In genomic region chr1:26233903-26234643, GRCh38 we compare ENCODE assay signal across 8 cellular contexts. TPM values are rescaled to one million over a fixed set of nuclear protein-coding genes. Genes with fewer than 3 reads are reported as not detected.
A peak's percentile ranks its signal among the peaks of the same experiment; 100 is the strongest.
DNase-seq lines count a peak whose midpoint lies in the region; ATAC-seq and TF ChIP-seq lines count a peak whose summit lies in the region.

A gene with protein sequence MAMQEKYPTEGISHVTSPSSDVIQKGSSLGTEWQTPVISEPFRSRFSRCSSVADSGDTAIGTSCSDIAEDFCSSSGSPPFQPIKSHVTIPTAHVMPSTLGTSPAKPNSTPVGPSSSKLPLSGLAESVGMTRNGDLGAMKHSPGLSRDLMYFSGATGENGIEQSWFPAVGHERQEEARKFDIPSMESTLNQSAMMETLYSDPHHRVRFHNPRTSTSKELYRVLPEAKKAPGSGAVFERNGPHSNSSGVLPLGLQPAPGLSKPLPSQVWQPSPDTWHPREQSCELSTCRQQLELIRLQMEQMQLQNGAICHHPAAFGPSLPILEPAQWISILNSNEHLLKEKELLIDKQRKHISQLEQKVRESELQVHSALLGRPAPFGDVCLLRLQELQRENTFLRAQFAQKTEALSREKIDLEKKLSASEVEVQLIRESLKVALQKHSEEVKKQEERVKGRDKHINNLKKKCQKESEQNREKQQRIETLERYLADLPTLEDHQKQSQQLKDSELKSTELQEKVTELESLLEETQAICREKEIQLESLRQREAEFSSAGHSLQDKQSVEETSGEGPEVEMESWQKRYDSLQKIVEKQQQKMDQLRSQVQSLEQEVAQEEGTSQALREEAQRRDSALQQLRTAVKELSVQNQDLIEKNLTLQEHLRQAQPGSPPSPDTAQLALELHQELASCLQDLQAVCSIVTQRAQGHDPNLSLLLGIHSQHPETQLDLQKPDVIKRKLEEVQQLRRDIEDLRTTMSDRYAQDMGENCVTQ (plus strand): TSS chr1:26234200. CDS start chr1:26239784, 5,584 bp downstream.

- no peaks in the 10 kb centered on the region for H3K27me3 ChIP-seq in heart left ventricle
- no peaks in the 10 kb centered on the region for H3K27me3 ChIP-seq in upper lobe of left lung

- peak within 1 kb of the TSS; percentile 5 to 96 (median 93) for H3K27ac ChIP-seq in heart left ventricle
- H3K27ac ChIP-seq in upper lobe of left lung: peak within 1 kb of the TSS; percentile 79 to 95 (median 90)

- peak; percentile 97 for TF ChIP-seq CTCF in GM13977 (IDR thresholded peaks at IDR 0.05; ENCODE audit: extremely low read depth, insufficient read depth, missing control alignments)
- peak; percentile 72 to 95 (median 86) for TF ChIP-seq CTCF in heart left ventricle (IDR thresholded peaks at IDR 0.05)
- TF ChIP-seq CTCF in upper lobe of left lung (IDR thresholded peaks at IDR 0.05): peak; percentile 70 to 96 (median 87)

- in situ Hi-C loops in GM13977 (cut with MboI; ENCODE audit: low pct_unique_long_range_greater_than_20kb, low sequenced_read_pairs, unreplicated experiment): no loop called here

- peak; percentile 99 for DNase-seq in GM13977 (ENCODE audit: low spot score)
- DNase-seq in NCI-H146 treated with DMSO at 0.1 percent for 48 hours (lab: John Stamatoyannopoulos, UW; ENCODE audit: unreplicated experiment): peak; percentile 86
- DNase-seq in amniotic epithelial cell (ENCODE audit: low read depth): peak; percentile 94
- peak; percentile 97 to 99 (median 98) for DNase-seq in heart left ventricle
- peak; percentile 96 for DNase-seq in pons (ENCODE audit: low spot score)
- peak; percentile 98 to 99 for DNase-seq in upper lobe of left lung

- WGBS in heart left ventricle, 4 donors: 0 to 1% (median 1%) methylated on average over 41 to 73 of the region's 73 CpGs
- WGBS in upper lobe of left lung, 2 donors: 0% methylated on average over 40 to 68 of the region's 73 CpGs

- peaks cover 0 to 36% (median 11%) of the 10 kb centered on the region in 12 donors for H3K4me1 ChIP-seq in heart left ventricle
- peaks cover 4 to 9% (median 6%) of the 10 kb centered on the region in 4 donors for H3K4me1 ChIP-seq in upper lobe of left lung

- peak within 1 kb of the TSS; percentile 48 to 90 (median 78) for H3K4me3 ChIP-seq in heart left ventricle
- H3K4me3 ChIP-seq in upper lobe of left lung: peak within 1 kb of the TSS; percentile 66 to 84 (median 74)

- no peak for TF ChIP-seq EP300 in upper lobe of left lung (IDR thresholded peaks at IDR 0.05)

- TF ChIP-seq POLR2A in heart left ventricle (IDR thresholded peaks at IDR 0.05): peak; percentile 61 to 93
- peak in 3 of 4 donors; percentile 41 to 96 (median 89) for TF ChIP-seq POLR2A in upper lobe of left lung (IDR thresholded peaks at IDR 0.05)

- H3K9me3 ChIP-seq in heart left ventricle (no peaks in the 10 kb centered on the region), upper lobe of left lung (no peaks in the 10 kb centered on the region)

- ATAC-seq in HG02884 (IDR thresholded peaks at IDR 0.05; ENCODE audit: unreplicated experiment) (peak; percentile 82), heart left ventricle (peak; percentile 99 to 100 (median 99)), upper lobe of left lung (ENCODE audit: low FRiP score in 2 of 2) (peak; percentile 99 to 100)

- no peaks in the 10 kb centered on the region for H3K36me3 ChIP-seq in heart left ventricle
- no peaks in the 10 kb centered on the region for H3K36me3 ChIP-seq in upper lobe of left lung

- intact Hi-C loops in T-helper 1 cell treated with Interleukin-12 subunit alpha and Interleukin-12 subunit beta and Interleukin-4 antibody, amounts not matched to agents 30 ng/mL and 1 ng/mL, for 36 hours (cut with micrococcal nuclease): loop anchor here (1.0 to 5.0 kb wide), 19 partner anchors 9 to 802 kb away; partner anchors contain the start of genes AUNIP, DHDDS, HMGN2 and MACO1
- intact Hi-C loops in heart left ventricle (cut with DNase I): loop anchor here (2.0 to 10.0 kb wide), 9 partner anchors 65 to 199 kb away; partner anchors contain the start of genes C1orf232 (in 5 of the 10), ZNF593 (in 5 of the 10) and PDIK1L (in 4 of the 10)

RNA-seq across cellular contexts. Expression of the gene that starts here (rescaled TPM):
- 34.8 and 35.6 TPM in 2 replicates for total RNA-seq in T-helper 1 cell treated with Interleukin-12 subunit alpha and Interleukin-12 subunit beta and Interleukin-4 antibody, amounts not matched to agents 30 ng/mL and 1 ng/mL, for 36 hours
- total RNA-seq in heart left ventricle (100 to 1,000 TPM in 2 of 9 donors, 10 to 100 TPM in 7; 28.6 to 180 (median 48.7) TPM), upper lobe of left lung (10 to 100 TPM; 10.1 to 16.8 (median 10.7) TPM)
- 10 to 100 TPM; 13.4 to 22.7 TPM for polyA plus RNA-seq in heart left ventricle

Comparison
In these comparisons a context has a peak if more than half of its experiments do, and no peak if none do; other contexts are left out.
1. Peak in every context shown above with its lines: DNase-seq, ATAC-seq, H3K4me3 ChIP-seq and H3K27ac ChIP-seq.